ENCODE assay signal across 20 cellular contexts in genomic region chr11:43532046-43532445, GRCh38.
"Had no signal": no experiment of that assay in that cellular context is flagged by ENCODE, and none has a peak within 500 bp of the region (broad histone marks: within the 10 kb centered on the region; RNA-seq: fewer than 3 reads in every experiment).

No MANE protein-coding gene starts in this region.

- H3K9me3 ChIP-seq: prostate gland, testis, vagina had no signal

- H3K27ac Mint-ChIP-seq: activated naive CD8-positive, alpha-beta T cell treated with anti-CD3 and anti-CD28 coated beads for 36 hours; activated T-helper 2 cell treated with anti-CD3 and anti-CD28 coated beads, Interferon-gamma antibody, Interleukin-2, Interleukin-4, amounts not matched to agents 10 μg/mL and 5 μg/mL and 100 μg/mL, durations not matched to agents 14 hours and 24 hours and 36 hours; memory B cell; natural killer cell treated with Interleukin-12 subunit alpha and Interleukin-12 subunit beta and Interleukin-15 and Interleukin-18, amount 100 ng/mL, for 72 hours; WTC11 had no signal

- H3K4me1 Mint-ChIP-seq: activated naive CD8-positive, alpha-beta T cell treated with anti-CD3 and anti-CD28 coated beads for 36 hours; central memory CD8-positive, alpha-beta T cell; memory B cell; WTC11 had no signal

- H3K4me3 Mint-ChIP-seq: activated naive CD8-positive, alpha-beta T cell treated with anti-CD3 and anti-CD28 coated beads for 36 hours; activated T-cell treated with anti-CD3 and anti-CD28 coated beads, Interleukin-2, amount 50 U/mL, for 4 hours; central memory CD8-positive, alpha-beta T cell; memory B cell; natural killer cell treated with Interleukin-12 subunit alpha and Interleukin-12 subunit beta and Interleukin-15 and Interleukin-18, amount 100 ng/mL, for 72 hours; WTC11 had no signal

- H3K4me1 ChIP-seq: prostate gland, testis, vagina had no signal

- H3K9me3 Mint-ChIP-seq: activated naive CD8-positive, alpha-beta T cell treated with anti-CD3 and anti-CD28 coated beads for 36 hours; activated T-cell treated with anti-CD3 and anti-CD28 coated beads, Interleukin-2, amount 50 U/mL, for 4 hours; activated T-helper 2 cell treated with anti-CD3 and anti-CD28 coated beads, Interferon-gamma antibody, Interleukin-2, Interleukin-4, amounts not matched to agents 10 μg/mL and 5 μg/mL and 100 μg/mL, durations not matched to agents 14 hours and 24 hours and 36 hours; central memory CD8-positive, alpha-beta T cell; memory B cell; natural killer cell treated with Interleukin-12 subunit alpha and Interleukin-12 subunit beta and Interleukin-15 and Interleukin-18, amount 100 ng/mL, for 72 hours had no signal

- DNase-seq: activated CD8-positive, alpha-beta memory T cell treated with anti-CD3 and anti-CD28 coated beads, Interleukin-2, amount 50 U/mL, for 48 hours; activated naive CD4-positive, alpha-beta T cell treated with Interleukin-2 at 50 U/mL for 16 hours; activated naive CD8-positive, alpha-beta T cell treated with anti-CD3 and anti-CD28 coated beads for 36 hours; activated T-cell treated with anti-CD3 and anti-CD28 coated beads, Interleukin-2, amount 50 U/mL, for 4 hours; effector memory CD4-positive, alpha-beta T cell; foreskin melanocyte; glutamatergic neuron; left ventricle myocardium superior; stimulated activated CD4-positive, alpha-beta T cell treated with anti-CD3 and anti-CD28 coated beads, Interleukin-4, amount 100 ng/mL, for 1 hour; stimulated activated naive CD4-positive, alpha-beta T cell; testis; trophoblast cell had no signal

- H3K36me3 ChIP-seq: prostate gland, vagina had no signal

- H3K27ac ChIP-seq: hepatocyte, prostate gland, testis, vagina had no signal

- H3K4me3 ChIP-seq: hepatocyte, prostate gland, testis, vagina had no signal

- ATAC-seq: activated T-cell treated with anti-CD3 and anti-CD28 coated beads, Interleukin-2, amount 50 U/mL, for 4 hours; left ventricle myocardium superior; WTC11 had no signal

- H3K36me3 Mint-ChIP-seq: activated naive CD8-positive, alpha-beta T cell treated with anti-CD3 and anti-CD28 coated beads for 36 hours; memory B cell; natural killer cell treated with Interleukin-12 subunit alpha and Interleukin-12 subunit beta and Interleukin-15 and Interleukin-18, amount 100 ng/mL, for 72 hours; WTC11 had no signal

- H3K27me3 ChIP-seq: hepatocyte, testis, vagina had no signal
